In the genomic region with DNA sequence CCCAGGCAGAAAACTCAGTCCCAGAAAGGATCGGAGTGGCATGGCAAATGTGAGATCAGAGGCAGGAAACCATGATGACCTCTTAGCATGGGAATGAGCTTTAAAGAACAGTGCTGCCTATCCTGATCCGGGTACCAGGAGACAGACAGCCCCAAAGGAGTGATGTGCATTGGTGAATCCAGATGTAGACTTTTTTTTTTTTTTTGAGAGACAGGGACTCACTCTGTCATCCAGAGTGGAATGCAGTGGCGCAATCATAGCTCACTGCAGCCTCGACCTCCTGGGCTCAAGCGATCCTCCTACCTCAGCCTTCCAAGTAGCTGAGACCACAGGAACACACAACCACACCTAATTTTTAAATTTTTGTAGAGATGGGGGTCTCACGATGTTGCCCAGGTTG, we compare ENCODE assay signal across 21 cellular contexts.
DNase-seq lines count a peak whose midpoint lies in the region; ATAC-seq and TF ChIP-seq lines count a peak whose summit lies in the region.
"Had no signal": no experiment of that assay in that cellular context is flagged by ENCODE, and none has a peak within 500 bp of the region (broad histone marks: within the 10 kb centered on the region; RNA-seq: fewer than 3 reads in every experiment).

No MANE protein-coding gene starts in this region.

- H3K9me3 ChIP-seq in right cardiac atrium (ENCODE audit: control insufficient read depth, low read length): no peaks in the 10 kb centered on the region
- peaks cover 2 to 6% of the 10 kb centered on the region in 2 donors for H3K9me3 ChIP-seq in neuronal stem cell (replicated peaks in 1 of 2; ENCODE audit: control insufficient read depth in 2 of 2, insufficient read depth in 1 of 2, low read depth in 1 of 2, low read length in 2 of 2)
- no peaks in the 10 kb centered on the region for H3K9me3 ChIP-seq in uterus
- H3K9me3 ChIP-seq: BLaER1 had no signal

- no peaks in the 10 kb centered on the region for H3K79me1 ChIP-seq in neuronal stem cell (ENCODE audit: low read depth, low read length)

- H3K36me3 ChIP-seq in neuronal stem cell (replicated peaks in 1 of 2; ENCODE audit: control insufficient read depth in 2 of 2, insufficient read depth in 2 of 2, low read length in 2 of 2) (no peaks in the 10 kb centered on the region), uterus (no peaks in the 10 kb centered on the region)
- H3K36me3 ChIP-seq: BLaER1, WERI-Rb-1 had no signal

- no peak overlapping the region for H2BK12ac ChIP-seq in neuronal stem cell (ENCODE audit: low read length)

- no peak for TF ChIP-seq CTCF in uterus (IDR thresholded peaks at IDR 0.05)

- no peak overlapping the region for H3K23ac ChIP-seq in neuronal stem cell (ENCODE audit: low read depth, low read length, poor library complexity)

- peak overlapping the region; percentile 57 for H2AFZ ChIP-seq in neuronal stem cell (ENCODE audit: low read length)

- 91% methylated on average over 6 of the region's 6 CpGs for WGBS in right cardiac atrium
- no CpG with 5 or more reads among the region's 6 CpGs for WGBS in neuronal stem cell (ENCODE audit: extremely low coverage in 2 of 2, insufficient read length in 2 of 2, insufficient replicate concordance in 1 of 2), 2 donors

- H3K4me2 ChIP-seq in neuronal stem cell (ENCODE audit: insufficient read depth, low read length, poor library complexity, severe bottlenecking): no peak overlapping the region
- H3K4me2 ChIP-seq: BLaER1 had no signal

- H3K4me1 ChIP-seq in right cardiac atrium (ENCODE audit: control insufficient read depth, insufficient read depth, low read length) (peaks cover 2% of the 10 kb centered on the region), neuronal stem cell (ENCODE audit: control insufficient read depth in 2 of 2, insufficient read depth in 1 of 2, low read depth in 1 of 2, low read length in 2 of 2) (peaks cover 0 to 21% of the 10 kb centered on the region in 2 donors), uterus (no peaks in the 10 kb centered on the region)

- H2BK5ac ChIP-seq in neuronal stem cell (ENCODE audit: low read length): no peak overlapping the region

- H4K91ac ChIP-seq in neuronal stem cell (ENCODE audit: low read depth, low read length, poor library complexity): no peak overlapping the region

- no peak overlapping the region for H2BK120ac ChIP-seq in neuronal stem cell (ENCODE audit: low read depth, low read length)

- H2BK15ac ChIP-seq in neuronal stem cell (ENCODE audit: low read length): no peak overlapping the region

- intact Hi-C loops in right cardiac atrium (cut with DNase I) (no loop called here), left ventricle myocardium superior (cut with micrococcal nuclease) (no loop called here), uterus (cut with DNase I; ENCODE audit: low total_unique reads) (no loop called here)

- H3K14ac ChIP-seq in neuronal stem cell (ENCODE audit: low read length): no peak overlapping the region

- no peak overlapping the region for H3K9ac ChIP-seq in neuronal stem cell (ENCODE audit: low read depth, low read length, poor library complexity)
- H3K9ac ChIP-seq: BLaER1 had no signal

- no peak for ATAC-seq in right cardiac atrium
- no peak for ATAC-seq in left ventricle myocardium superior
- ATAC-seq in HG03039 (IDR thresholded peaks at IDR 0.05; ENCODE audit: unreplicated experiment): no peak
- ATAC-seq in HG03442 (IDR thresholded peaks at IDR 0.05; ENCODE audit: unreplicated experiment): no peak
- ATAC-seq: natural killer cell had no signal

- no peak overlapping the region for H2AK5ac ChIP-seq in neuronal stem cell (ENCODE audit: low read depth, low read length)

- no peak overlapping the region for H3K18ac ChIP-seq in neuronal stem cell (ENCODE audit: low read length)

- no peaks in the 10 kb centered on the region for H3K27me3 ChIP-seq in right cardiac atrium (ENCODE audit: control insufficient read depth, insufficient read depth)
- H3K27me3 ChIP-seq in neuronal stem cell (ENCODE audit: control insufficient read depth in 3 of 3, insufficient read depth in 3 of 3, low read depth in 1 of 3, low read length in 3 of 3): no peaks in the 10 kb centered on the region
- H3K27me3 ChIP-seq in uterus: no peaks in the 10 kb centered on the region
- H3K27me3 ChIP-seq: BLaER1 had no signal

- no peak overlapping the region for H4K8ac ChIP-seq in neuronal stem cell (ENCODE audit: low read depth, low read length)

- no peak for TF ChIP-seq POLR2A in uterus (IDR thresholded peaks at IDR 0.05)

- H3K4me3 ChIP-seq in right cardiac atrium (ENCODE audit: low read length): no peak overlapping the region
- no peak overlapping the region for H3K4me3 ChIP-seq in neuronal stem cell (ENCODE audit: low read length in 2 of 2)
- H3K4me3 ChIP-seq in uterus: no peak overlapping the region
- H3K4me3 ChIP-seq: BLaER1 had no signal

- H3K4ac ChIP-seq in neuronal stem cell (ENCODE audit: low read length): no peak overlapping the region

- no peak for DNase-seq in right cardiac atrium
- no peak for DNase-seq in left ventricle myocardium superior
- DNase-seq in neuronal stem cell (ENCODE audit: low spot score): no peak
- DNase-seq in uterus: peak; percentile 18 to 29
- no peak for DNase-seq in NCI-H1105 (lab: John Stamatoyannopoulos, UW)
- DNase-seq: activated CD4-positive, alpha-beta T cell treated with anti-CD3 and anti-CD28 coated beads, Interleukin-2, amount 10 ng/mL, durations not matched to agents 7 days and 5 days; activated naive CD4-positive, alpha-beta T cell treated with anti-CD3 and anti-CD28 coated beads, Interleukin-2, amount 50 U/mL, for 16 hours; aorta; COR-L47; HCEC 1CT; midbrain; natural killer cell; NCI-H1092; NCI-H2029 treated with DMSO at 0.1 percent for 48 hours; NCI-H226; T-helper 9 cell; WERI-Rb-1 had no signal

- H3K27ac ChIP-seq in right cardiac atrium (ENCODE audit: low read length) (peak overlapping the region; percentile 38), cingulate gyrus (ENCODE audit: low read depth, low read length) (peak overlapping the region; percentile 10), neuronal stem cell (replicated peaks; ENCODE audit: low read length) (no peak overlapping the region), uterus (peak overlapping the region; percentile 51 to 64)
- H3K27ac ChIP-seq: BLaER1, WERI-Rb-1 had no signal

Comparison
In these comparisons a context has a peak if more than half of its experiments do, and no peak if none do; other contexts are left out.
1. DNase-seq: peak in uterus (2 of 2); none in right cardiac atrium (0 of 3), left ventricle myocardium superior (single experiment), neuronal stem cell (single experiment) and NCI-H1105 (single experiment).